Comparison of ENCODE assay signal across 29 cellular contexts in the genomic region with DNA sequence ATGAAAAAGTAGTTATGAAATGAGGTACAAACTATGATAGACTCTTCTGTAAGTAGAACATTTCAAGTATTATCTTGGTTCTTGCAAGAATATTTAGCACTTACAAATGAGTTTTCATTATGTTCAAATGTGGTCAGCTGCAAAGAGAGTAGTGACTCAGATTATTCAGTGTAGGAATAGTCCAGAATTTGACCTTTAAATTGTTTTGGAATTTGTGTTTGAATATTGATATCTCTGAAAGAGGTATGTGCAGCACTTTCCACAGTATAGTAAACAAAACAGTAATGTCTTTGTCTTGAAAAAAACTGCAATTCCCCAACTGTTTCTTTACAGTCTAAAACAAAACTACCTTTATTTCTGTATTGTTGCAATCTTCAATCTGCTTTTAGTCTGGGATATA. TPM values are rescaled to one million over a fixed set of nuclear protein-coding genes. Genes with fewer than 3 reads are reported as not detected.
DNase-seq lines count a peak whose midpoint lies in the region; FAIRE-seq and TF ChIP-seq lines count a peak whose summit lies in the region.
"Had no signal": no experiment of that assay in that cellular context is flagged by ENCODE, and none has a peak within 500 bp of the region (broad histone marks: within the 10 kb centered on the region; RNA-seq: fewer than 3 reads in every experiment).

No MANE protein-coding gene starts in this region.

- H3K27me3 Mint-ChIP-seq in HFFc6 (ENCODE audit: insufficient read depth), result no peaks in the 10 kb centered on the region
- H3K27me3 Mint-ChIP-seq: naive B cell had no signal

- H3K4me3 ChIP-seq in AG10803 (ENCODE audit: low read length), result no peak overlapping the region
- H3K4me3 ChIP-seq in foreskin fibroblast (ENCODE audit: low read depth in 1 of 2, low read length in 2 of 2), result no peak overlapping the region
- H3K4me3 ChIP-seq: A549; adrenal gland; BLaER1 treated with 17β-estradiol and CSF1 and Interleukin-3, amounts not matched to agents 10 nM and 100 nM; cardiac muscle cell; esophagus squamous epithelium; heart right ventricle; SJSA1; smooth muscle cell; upper lobe of left lung had no signal

- TF ChIP-seq POLR2A in GM12891 (IDR thresholded peaks at IDR 0.05; ENCODE audit: low read depth, low read length), result no peak

- H3K4me3 Mint-ChIP-seq in HFFc6, result no peak overlapping the region
- H3K4me3 Mint-ChIP-seq: activated T-cell treated with anti-CD3 and anti-CD28 coated beads, Interleukin-2, amount 50 U/mL, for 4 hours; endodermal cell; naive B cell had no signal

- no peaks in the 10 kb centered on the region for H3K9me3 Mint-ChIP-seq in HFFc6
- H3K9me3 Mint-ChIP-seq: activated T-cell treated with anti-CD3 and anti-CD28 coated beads, Interleukin-2, amount 50 U/mL, for 4 hours; endodermal cell; naive B cell had no signal

- H3K36me3 Mint-ChIP-seq in HFFc6 (ENCODE audit: low read depth), result no peaks in the 10 kb centered on the region

- no peak for FAIRE-seq in GM12891 (lab: Jason Lieb, UNC)
- FAIRE-seq: A549 had no signal

- H3K4me1 Mint-ChIP-seq in HFFc6 (ENCODE audit: low read depth), result peaks cover 48% of the 10 kb centered on the region
- H3K4me1 Mint-ChIP-seq: endodermal cell had no signal

- no peak for TF ChIP-seq CTCF in AG10803 (conservative IDR thresholded peaks at IDR 0.05; ENCODE audit: low read length)
- no peak for TF ChIP-seq CTCF in HFFc6 (IDR thresholded peaks at IDR 0.05)
- TF ChIP-seq CTCF in foreskin fibroblast (IDR thresholded peaks at IDR 0.05; ENCODE audit: low read depth, low read length), result no peak

- DNase-seq in AG10803 (ENCODE audit: low read depth) (peak; percentile 23), HFFc6 (peak; percentile 8), astrocyte of the hippocampus (ENCODE audit: low read depth, low spot score) (peak; percentile 38), iris pigment epithelial cell (ENCODE audit: low read depth) (peak; percentile 67), GM12891 (ENCODE audit: insufficient read length, low spot score) (no peak), NCI-H1436 treated with DMSO at 0.1 percent for 48 hours (lab: John Stamatoyannopoulos, UW) (no peak), foreskin fibroblast (no peak), HT-29 (ENCODE audit: low spot score) (no peak)
- DNase-seq: activated CD4-positive, alpha-beta T cell treated with anti-CD3 and anti-CD28 coated beads for 1 hour; activated naive CD4-positive, alpha-beta T cell; activated T-cell treated with anti-CD3 and anti-CD28 coated beads, Interleukin-2, amount 50 U/mL, for 4 hours; adrenal gland; Calu3; cortex of kidney; endodermal cell; esophagus squamous epithelium; heart right ventricle; naive B cell; NCI-H1694 treated with DMSO at 0.1 percent for 48 hours; NCI-H526 treated with DMSO at 0.1 percent for 48 hours; occipital lobe; stimulated activated CD4-positive, alpha-beta T cell treated with anti-CD3 and anti-CD28 coated beads, Interleukin-2, amount 100 ng/mL, for 24 hours; T-helper 1 cell; upper lobe of left lung had no signal

- no peak overlapping the region for H3K27ac Mint-ChIP-seq in HFFc6
- H3K27ac Mint-ChIP-seq: endodermal cell, naive B cell had no signal

TF ChIP-seq in GM12891, 5 proteins besides CTCF, POLR2A, EP300 and RAD21:
- no peak for TF ChIP-seq PAX5 (IDR thresholded peaks at IDR 0.05; ENCODE audit: insufficient read depth, low read length, severe bottlenecking)
- TF ChIP-seq SPI1 (IDR thresholded peaks at IDR 0.05; ENCODE audit: low read depth, low read length), result no peak
- TF ChIP-seq POU2F2 (IDR thresholded peaks at IDR 0.05; ENCODE audit: low read depth, low read length), result no peak
- no peak for TF ChIP-seq POLR2AphosphoS5 (IDR thresholded peaks at IDR 0.05; ENCODE audit: low read depth, low read length)
- TF ChIP-seq TAF1 (IDR thresholded peaks at IDR 0.05; ENCODE audit: low read depth, low read length), result no peak

RNA-seq across cellular contexts. Expression of gene WDR70, which starts 56.1 kb away (rescaled TPM):
- total RNA-seq in HFFc6 (2021; fragmentation: NEBNext Ultra II Directional; extraction: Animal tissue kit (Norgen Biotek cat#: 25700)), result 10 to 100 TPM; 24.0 to 29.7 (median 26.0) TPM
- 25.3 TPM for polyA plus RNA-seq in GM12891 (2012; ENCODE audit: low read depth, missing spikeins)
- 12.0 and 17.8 TPM in 2 replicates for total RNA-seq in HT-29 (2014; rRNA removed; shearing (Covaris generic))

Comparison
In these comparisons a context has a peak if more than half of its experiments do, and no peak if none do; other contexts are left out.
1. DNase-seq: peak in AG10803 (single experiment), HFFc6 (single experiment), astrocyte of the hippocampus (single experiment) and iris pigment epithelial cell (single experiment); none in GM12891 (single experiment), NCI-H1436 treated with DMSO at 0.1 percent for 48 hours (single experiment), foreskin fibroblast (0 of 2) and HT-29 (single experiment).